20 cellular contexts compared by ENCODE assay signal in the genomic region with DNA sequence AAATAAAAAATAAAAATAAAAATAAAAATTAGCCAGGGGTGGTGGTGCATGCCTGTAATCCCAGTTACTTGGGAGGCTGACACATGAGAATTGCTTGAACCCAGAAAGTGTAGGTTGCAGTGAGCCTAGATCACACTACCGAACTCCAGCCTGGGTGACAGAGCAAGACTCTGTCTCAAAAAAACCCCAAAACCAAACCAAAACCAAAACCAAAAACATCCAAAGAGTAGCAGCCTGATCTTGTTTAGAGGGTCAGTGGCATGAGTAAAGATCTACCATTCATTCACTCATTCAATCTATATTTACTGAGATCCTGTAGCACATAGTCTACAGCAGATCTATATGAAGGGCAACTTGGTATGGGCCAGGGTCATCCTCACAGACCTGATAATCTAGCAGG.
DNase-seq lines count a peak whose midpoint lies in the region; ATAC-seq, FAIRE-seq and TF ChIP-seq lines count a peak whose summit lies in the region.
"Had no signal": no experiment of that assay in that cellular context is flagged by ENCODE, and none has a peak within 500 bp of the region (broad histone marks: within the 10 kb centered on the region; RNA-seq: fewer than 3 reads in every experiment).

No MANE protein-coding gene starts in this region.

- H3K27ac ChIP-seq in GM12878 (ENCODE audit: control insufficient read depth, insufficient read depth) = no peak overlapping the region
- H3K27ac ChIP-seq: BLaER1 treated with 17β-estradiol and CSF1 and Interleukin-3, amounts not matched to agents 10 nM and 100 nM; HL-60 had no signal

- TF ChIP-seq EP300 in GM12878 (IDR thresholded peaks at IDR 0.05; ENCODE audit: borderline replicate concordance in 1 of 2, control insufficient read depth in 1 of 2, low read depth in 2 of 2, low read length in 2 of 2) = no peak

- in situ Hi-C loops in GM12878 (cut with MboI) = no loop called here

- H3K9me3 Mint-ChIP-seq in activated CD4-positive, alpha-beta T cell treated with anti-CD3 and anti-CD28 coated beads, Interleukin-2, amount 10 ng/mL, durations not matched to agents 7 days and 5 days = no peaks in the 10 kb centered on the region
- H3K9me3 Mint-ChIP-seq in activated CD4-positive, alpha-beta T cell treated with anti-CD3 and anti-CD28 coated beads, Interleukin-2, amount 10 ng/mL, durations not matched to agents 24 days and 14 days = no peaks in the 10 kb centered on the region
- H3K9me3 Mint-ChIP-seq: CD8-positive, alpha-beta T cell had no signal

- H3K27ac Mint-ChIP-seq in activated CD4-positive, alpha-beta T cell treated with anti-CD3 and anti-CD28 coated beads, Interleukin-2, amount 10 ng/mL, durations not matched to agents 7 days and 5 days = peak overlapping the region; percentile 63
- H3K27ac Mint-ChIP-seq in activated CD4-positive, alpha-beta T cell treated with anti-CD3 and anti-CD28 coated beads, Interleukin-2, amount 10 ng/mL, durations not matched to agents 24 days and 14 days = no peak overlapping the region
- H3K27ac Mint-ChIP-seq: B cell; CD8-positive, alpha-beta T cell had no signal

- CTCF ChIA-PET in activated CD4-positive, alpha-beta T cell treated with anti-CD3 and anti-CD28 coated beads, Interleukin-2, amount 10 ng/mL, durations not matched to agents 7 days and 5 days (lab: Charles Lee) = no interaction called here
- CTCF ChIA-PET in GM12878 (lab: Yijun Ruan, JAX) = no interaction called here

- no peaks in the 10 kb centered on the region for H4K20me1 ChIP-seq in GM12878 (ENCODE audit: control insufficient read depth, insufficient read depth)

- no peak overlapping the region for H3K4me3 ChIP-seq in GM12878
- H3K4me3 ChIP-seq: BLaER1 treated with 17β-estradiol and CSF1 and Interleukin-3, amounts not matched to agents 10 nM and 100 nM had no signal

- peaks cover 5% of the 10 kb centered on the region; the same call in 1 of the 2 replicates for H3K4me1 ChIP-seq in GM12878 (ENCODE audit: control insufficient read depth, insufficient read depth, low read length)
- H3K4me1 ChIP-seq: BLaER1 treated with 17β-estradiol and CSF1 and Interleukin-3, amounts not matched to agents 10 nM and 100 nM had no signal

- POLR2A ChIA-PET in activated CD4-positive, alpha-beta T cell treated with anti-CD3 and anti-CD28 coated beads, Interleukin-2, amount 10 ng/mL, durations not matched to agents 7 days and 5 days (lab: Charles Lee) = no interaction called here
- POLR2A ChIA-PET in GM12878 (lab: Charles Lee) = no interaction called here

- no peaks in the 10 kb centered on the region; the same call in 1 of the 2 replicates for H3K79me2 ChIP-seq in GM12878 (ENCODE audit: control insufficient read depth, insufficient read depth, low read length)

- H3K27me3 Mint-ChIP-seq in activated CD4-positive, alpha-beta T cell treated with anti-CD3 and anti-CD28 coated beads, Interleukin-2, amount 10 ng/mL, durations not matched to agents 7 days and 5 days = no peaks in the 10 kb centered on the region
- no peaks in the 10 kb centered on the region for H3K27me3 Mint-ChIP-seq in activated CD4-positive, alpha-beta T cell treated with anti-CD3 and anti-CD28 coated beads, Interleukin-2, amount 10 ng/mL, durations not matched to agents 24 days and 14 days
- H3K27me3 Mint-ChIP-seq: B cell had no signal

- no peak overlapping the region for H3K4me3 Mint-ChIP-seq in activated CD4-positive, alpha-beta T cell treated with anti-CD3 and anti-CD28 coated beads, Interleukin-2, amount 10 ng/mL, durations not matched to agents 7 days and 5 days
- H3K4me3 Mint-ChIP-seq in activated CD4-positive, alpha-beta T cell treated with anti-CD3 and anti-CD28 coated beads, Interleukin-2, amount 10 ng/mL, durations not matched to agents 24 days and 14 days = no peak overlapping the region
- H3K4me3 Mint-ChIP-seq: B cell; CD8-positive, alpha-beta T cell had no signal

- peaks cover 19% of the 10 kb centered on the region for H3K36me3 Mint-ChIP-seq in activated CD4-positive, alpha-beta T cell treated with anti-CD3 and anti-CD28 coated beads, Interleukin-2, amount 10 ng/mL, durations not matched to agents 7 days and 5 days (ENCODE audit: low read depth)
- peaks cover 8% of the 10 kb centered on the region for H3K36me3 Mint-ChIP-seq in activated CD4-positive, alpha-beta T cell treated with anti-CD3 and anti-CD28 coated beads, Interleukin-2, amount 10 ng/mL, durations not matched to agents 24 days and 14 days (ENCODE audit: low read depth)

- peaks cover 8% of the 10 kb centered on the region for H3K4me1 Mint-ChIP-seq in activated CD4-positive, alpha-beta T cell treated with anti-CD3 and anti-CD28 coated beads, Interleukin-2, amount 10 ng/mL, durations not matched to agents 7 days and 5 days
- H3K4me1 Mint-ChIP-seq in activated CD4-positive, alpha-beta T cell treated with anti-CD3 and anti-CD28 coated beads, Interleukin-2, amount 10 ng/mL, durations not matched to agents 24 days and 14 days = peaks cover 5% of the 10 kb centered on the region

- H3K9me3 ChIP-seq in GM12878 (replicated peaks; ENCODE audit: control insufficient read depth, insufficient read depth, low read length) = no peaks in the 10 kb centered on the region

- no peak for DNase-seq in activated CD4-positive, alpha-beta T cell treated with anti-CD3 and anti-CD28 coated beads, Interleukin-2, amount 10 ng/mL, durations not matched to agents 7 days and 5 days
- DNase-seq in activated CD4-positive, alpha-beta T cell treated with anti-CD3 and anti-CD28 coated beads, Interleukin-2, amount 10 ng/mL, durations not matched to agents 24 days and 14 days = no peak
- DNase-seq in GM18507 (ENCODE audit: extremely low spot score, insufficient read length, low read depth) = no peak
- no peak for DNase-seq in GM12878 (ENCODE audit: low read depth, low spot score)
- no peak for DNase-seq in D341Med (ENCODE audit: low spot score)
- no peak for DNase-seq in MV-4-11 (lab: John Stamatoyannopoulos, UW)
- no peak for DNase-seq in activated gamma-delta T cell treated with Interleukin-2 at 50 U/mL for 16 hours
- DNase-seq: Calu3; CD8-positive, alpha-beta T cell; DMS 273 treated with DMSO at 0.1 percent for 48 hours; DMS53; DND-41; EL; GOT3; HCEC 1CT had no signal

- 80% methylated on average over 1 of the region's 1 CpG for WGBS in GM12878 (ENCODE audit: insufficient coverage, insufficient replicate concordance, low lambda C conversion rate, missing lambda C conversion rate)

- H3K36me3 ChIP-seq in GM12878 (ENCODE audit: control insufficient read depth in 2 of 2, insufficient read depth in 2 of 2, low read length in 1 of 2) = peaks cover 2 to 3% of the 10 kb centered on the region in 2 experiments; a peak in 3 of 4 replicates

- no peak for TF ChIP-seq CTCF in GM12878 (IDR thresholded peaks at IDR 0.05 in 2 of 3, conservative IDR thresholded peaks at IDR 0.05 in 1 of 3; ENCODE audit: control insufficient read depth in 2 of 3, extremely low read depth in 1 of 3, insufficient read depth in 1 of 3, low read depth in 3 of 3, low read length in 3 of 3)

- ATAC-seq in GM19324 (IDR thresholded peaks at IDR 0.05; ENCODE audit: low FRiP score, unreplicated experiment) (peak; percentile 49), GM12878 (peak; percentile 72)
- ATAC-seq: CD8-positive, alpha-beta T cell had no signal

- H3K27me3 ChIP-seq in GM12878 (replicated peaks in 1 of 2; ENCODE audit: control insufficient read depth in 2 of 2, insufficient read depth in 2 of 2, low read length in 1 of 2) = no peaks in the 10 kb centered on the region
- H3K27me3 ChIP-seq: BLaER1 treated with 17β-estradiol and CSF1 and Interleukin-3, amounts not matched to agents 10 nM and 100 nM had no signal

- RAD21 ChIA-PET in GM12878 (lab: Charles Lee; ENCODE audit: unreplicated experiment) = no interaction called here

- H3K9ac ChIP-seq in GM12878 (ENCODE audit: control insufficient read depth, insufficient read depth, low read length) = no peak overlapping the region
- H3K9ac ChIP-seq: BLaER1 treated with 17β-estradiol and CSF1 and Interleukin-3, amounts not matched to agents 10 nM and 100 nM had no signal

- SMC1A ChIA-PET in GM12878 (lab: Charles Lee; ENCODE audit: uncharacterized antibody, unreplicated experiment) = no interaction called here

- no TSS peak for BruUV-seq in GM12878 (replicated peaks; lab: Mats Ljungman, UMichigan)

- TF ChIP-seq POLR2A in GM12878 (IDR thresholded peaks at IDR 0.05; ENCODE audit: low read depth, low read length) = no peak

- intact Hi-C loops in activated CD4-positive, alpha-beta T cell treated with anti-CD3 and anti-CD28 coated beads, Interleukin-2, amount 10 ng/mL, durations not matched to agents 24 days and 14 days (cut with micrococcal nuclease) = no loop called here
- intact Hi-C loops in GM12878 (cut with micrococcal nuclease; ENCODE audit: unreplicated experiment) = no loop called here

- peak; percentile 68 for FAIRE-seq in GM18507 (lab: Jason Lieb, UNC)
- no peak for FAIRE-seq in GM12878 (lab: Jason Lieb, UNC)
- FAIRE-seq: GM12891 had no signal

- no peak for TF ChIP-seq RAD21 in GM12878 (IDR thresholded peaks at IDR 0.05; ENCODE audit: insufficient read depth, low read depth, low read length)

- 0 out of 2 replicates have a peak overlapping the region, but pooled peaks have one; percentile 33 for H3K4me2 ChIP-seq in GM12878 (ENCODE audit: control insufficient read depth, insufficient read depth)
- H3K4me2 ChIP-seq: BLaER1 treated with 17β-estradiol and CSF1 and Interleukin-3, amounts not matched to agents 10 nM and 100 nM had no signal

- H2AFZ ChIP-seq in GM12878 (ENCODE audit: control insufficient read depth, low read depth, low read length) = peak overlapping the region; percentile 23; the same call in 1 of the 2 replicates

TF ChIP-seq in GM12878, 131 proteins besides CTCF, POLR2A, EP300 and RAD21:
- TF ChIP-seq RUNX3 (IDR thresholded peaks at IDR 0.05; ENCODE audit: low read length) (peak; percentile 21; the same call in 1 of the 2 replicates), SPI1 (IDR thresholded peaks at IDR 0.05; ENCODE audit: borderline replicate concordance, insufficient read depth, low read depth, low read length) (no peak), SIN3A (IDR thresholded peaks at IDR 0.05; ENCODE audit: low read depth, low read length) (no peak)
